9 cellular contexts compared by ENCODE assay signal in the genomic region with DNA sequence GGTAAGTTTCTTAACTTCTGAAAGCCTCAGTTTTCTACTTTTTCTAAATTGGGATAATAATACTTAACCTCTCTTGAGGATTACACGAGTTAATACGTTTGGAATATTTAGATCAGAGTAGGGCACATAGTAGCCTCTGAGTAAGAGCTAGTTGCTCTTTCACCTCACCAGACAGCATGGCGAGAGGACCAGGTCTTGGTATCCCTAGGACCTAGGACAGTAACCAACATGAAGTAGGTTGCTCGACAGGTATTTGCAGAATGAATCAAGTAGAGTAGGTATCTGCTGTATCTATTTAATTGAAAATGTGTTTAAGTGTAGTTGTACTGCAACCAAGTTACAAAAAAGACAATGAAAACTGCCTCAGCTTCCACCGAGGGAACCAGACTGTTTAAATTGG. TPM values are rescaled to one million over a fixed set of nuclear protein-coding genes. Genes with fewer than 3 reads are reported as not detected.
DNase-seq lines count a peak whose midpoint lies in the region; ATAC-seq and TF ChIP-seq lines count a peak whose summit lies in the region.
"Had no signal": no experiment of that assay in that cellular context is flagged by ENCODE, and none has a peak within 500 bp of the region (broad histone marks: within the 10 kb centered on the region; RNA-seq: fewer than 3 reads in every experiment).

No MANE protein-coding gene starts in this region.

- H3K4me3 ChIP-seq in coronary artery (peak overlapping the region; percentile 85), neural cell (ENCODE audit: low read length) (peak overlapping the region; percentile 84)

- peaks cover 31% of the 10 kb centered on the region for H3K4me1 Mint-ChIP-seq in CD14-positive monocyte

- TF ChIP-seq CTCF in CD14-positive monocyte (IDR thresholded peaks at IDR 0.05) (no peak), coronary artery (IDR thresholded peaks at IDR 0.05) (no peak), neural cell (IDR thresholded peaks at IDR 0.05; ENCODE audit: poor library complexity, severe bottlenecking) (no peak), foreskin keratinocyte (conservative IDR thresholded peaks at IDR 0.05) (no peak)

- peaks cover 41 to 44% of the 10 kb centered on the region in 2 donors for H3K36me3 Mint-ChIP-seq in CD14-positive monocyte

- H3K9ac ChIP-seq in neural cell (ENCODE audit: low read length) = peak overlapping the region; percentile 12

- intact Hi-C loops in CD14-positive monocyte (cut with micrococcal nuclease) = loop anchor here in 1 of 2 donors (5.0 kb wide), 1 partner anchor 122 kb away; a partner anchor contains a TSS

- H3K4me2 ChIP-seq in neural cell (ENCODE audit: low read length) = peak overlapping the region; percentile 96

- no peaks in the 10 kb centered on the region for H3F3A ChIP-seq in neural cell (ENCODE audit: insufficient read depth, low read length, poor library complexity, severe bottlenecking)

- H3K9me2 ChIP-seq in neural cell (ENCODE audit: insufficient read depth, low read length) = peaks cover 3% of the 10 kb centered on the region

- H3K27ac ChIP-seq in KOPT-K1 (ENCODE audit: low read depth, low read length, poor library complexity, severe bottlenecking) (peak overlapping the region; percentile 90), coronary artery (peak overlapping the region in 1 of 2 donors; percentile 91), neural cell (ENCODE audit: low read length) (no peak overlapping the region), substantia nigra (ENCODE audit: low read depth, low read length, poor library complexity, severe bottlenecking) (no peak overlapping the region), foreskin keratinocyte (no peak overlapping the region)

- no peak for ATAC-seq in foreskin keratinocyte

- no peak for DNase-seq in CD14-positive monocyte (ENCODE audit: low spot score)
- DNase-seq in coronary artery (ENCODE audit: low spot score) = no peak
- DNase-seq in substantia nigra (lab: John Stamatoyannopoulos, UW) = no peak
- no peak for DNase-seq in NCI-H748 treated with DMSO at 0.1 percent for 48 hours (lab: John Stamatoyannopoulos, UW)
- no peak for DNase-seq in activated gamma-delta T cell treated with Interleukin-2 at 50 U/mL for 16 hours
- no peak for DNase-seq in foreskin keratinocyte

- H3K4me3 Mint-ChIP-seq in CD14-positive monocyte = peak overlapping the region; percentile 94

- H3K36me3 ChIP-seq in KOPT-K1 (ENCODE audit: insufficient read depth, low read length) (peaks cover 46% of the 10 kb centered on the region), neural cell (ENCODE audit: insufficient read depth, low read length) (peaks cover 5% of the 10 kb centered on the region)

- no peaks in the 10 kb centered on the region for H3K4me1 ChIP-seq in foreskin keratinocyte

- H3K9me3 Mint-ChIP-seq in CD14-positive monocyte = peaks cover 0 to 2% (median 0%) of the 10 kb centered on the region in 7 donors

- H3K27ac Mint-ChIP-seq in CD14-positive monocyte = peak overlapping the region in 5 of 7 donors; percentile 61 to 99 (median 97)

- no peaks in the 10 kb centered on the region for H3K27me3 ChIP-seq in neural cell (ENCODE audit: insufficient read depth, low read depth, low read length)
- H3K27me3 ChIP-seq in foreskin keratinocyte = no peaks in the 10 kb centered on the region

- H3K27me3 Mint-ChIP-seq in CD14-positive monocyte (ENCODE audit: low read depth in 3 of 3) = no peaks in the 10 kb centered on the region

- H4K20me1 ChIP-seq in neural cell (ENCODE audit: insufficient read depth) = no peaks in the 10 kb centered on the region

- no peak overlapping the region for H2AFZ ChIP-seq in neural cell (ENCODE audit: low read depth, low read length)

- peaks cover 26% of the 10 kb centered on the region for H3K79me2 ChIP-seq in neural cell (replicated peaks; ENCODE audit: insufficient read depth, low read length)

- no peaks in the 10 kb centered on the region for H3K9me3 ChIP-seq in KOPT-K1 (ENCODE audit: insufficient read depth, low read length, poor library complexity, severe bottlenecking)
- H3K9me3 ChIP-seq in neural cell (ENCODE audit: low read length) = no peaks in the 10 kb centered on the region

- TF ChIP-seq RAD21 in neural cell (conservative IDR thresholded peaks at IDR 0.05) = no peak

- no peak for TF ChIP-seq EP300 in neural cell (conservative IDR thresholded peaks at IDR 0.05; ENCODE audit: poor library complexity, severe bottlenecking)

TF ChIP-seq in neural cell, 6 proteins besides CTCF, POLR2A, EP300 and RAD21:
- TF ChIP-seq POLR2AphosphoS5 (IDR thresholded peaks at IDR 0.05) (no peak), EZH2 (IDR thresholded peaks at IDR 0.05; ENCODE audit: borderline replicate concordance, insufficient read depth, low read length, poor library complexity, severe bottlenecking) (no peak), MXI1 (conservative IDR thresholded peaks at IDR 0.05; ENCODE audit: poor library complexity, severe bottlenecking) (no peak), SMC3 (conservative IDR thresholded peaks at IDR 0.05; ENCODE audit: poor library complexity) (no peak), TAF1 (IDR thresholded peaks at IDR 0.05; ENCODE audit: low read depth) (no peak)
- TF ChIP-seq, protein P1, sequence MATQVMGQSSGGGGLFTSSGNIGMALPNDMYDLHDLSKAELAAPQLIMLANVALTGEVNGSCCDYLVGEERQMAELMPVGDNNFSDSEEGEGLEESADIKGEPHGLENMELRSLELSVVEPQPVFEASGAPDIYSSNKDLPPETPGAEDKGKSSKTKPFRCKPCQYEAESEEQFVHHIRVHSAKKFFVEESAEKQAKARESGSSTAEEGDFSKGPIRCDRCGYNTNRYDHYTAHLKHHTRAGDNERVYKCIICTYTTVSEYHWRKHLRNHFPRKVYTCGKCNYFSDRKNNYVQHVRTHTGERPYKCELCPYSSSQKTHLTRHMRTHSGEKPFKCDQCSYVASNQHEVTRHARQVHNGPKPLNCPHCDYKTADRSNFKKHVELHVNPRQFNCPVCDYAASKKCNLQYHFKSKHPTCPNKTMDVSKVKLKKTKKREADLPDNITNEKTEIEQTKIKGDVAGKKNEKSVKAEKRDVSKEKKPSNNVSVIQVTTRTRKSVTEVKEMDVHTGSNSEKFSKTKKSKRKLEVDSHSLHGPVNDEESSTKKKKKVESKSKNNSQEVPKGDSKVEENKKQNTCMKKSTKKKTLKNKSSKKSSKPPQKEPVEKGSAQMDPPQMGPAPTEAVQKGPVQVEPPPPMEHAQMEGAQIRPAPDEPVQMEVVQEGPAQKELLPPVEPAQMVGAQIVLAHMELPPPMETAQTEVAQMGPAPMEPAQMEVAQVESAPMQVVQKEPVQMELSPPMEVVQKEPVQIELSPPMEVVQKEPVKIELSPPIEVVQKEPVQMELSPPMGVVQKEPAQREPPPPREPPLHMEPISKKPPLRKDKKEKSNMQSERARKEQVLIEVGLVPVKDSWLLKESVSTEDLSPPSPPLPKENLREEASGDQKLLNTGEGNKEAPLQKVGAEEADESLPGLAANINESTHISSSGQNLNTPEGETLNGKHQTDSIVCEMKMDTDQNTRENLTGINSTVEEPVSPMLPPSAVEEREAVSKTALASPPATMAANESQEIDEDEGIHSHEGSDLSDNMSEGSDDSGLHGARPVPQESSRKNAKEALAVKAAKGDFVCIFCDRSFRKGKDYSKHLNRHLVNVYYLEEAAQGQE (IDR thresholded peaks at IDR 0.05; ENCODE audit: borderline replicate concordance) = no peak
TF ChIP-seq in neural cell: peak in this region for 0.

RNA-seq across cellular contexts. Expression of a gene that starts 1.4 kb away (rescaled TPM):
- polyA plus RNA-seq in CD14-positive monocyte (10 to 100 TPM in 1 of 2 donors, 1 to 10 TPM in 1; 7.4 to 10.2 TPM), neural cell (27.3 and 28.9 TPM in 2 replicates), foreskin keratinocyte (9.2 and 11.0 TPM in 2 replicates)
- 62.3 and 64.6 TPM in 2 replicates for polyA minus RNA-seq in neural cell
- total RNA-seq in foreskin keratinocyte = 27.9 and 29.7 TPM in 2 replicates

RNA-seq across cellular contexts. Expression of a gene that starts 46.4 kb away (rescaled TPM):
- not detected for polyA plus RNA-seq in CD14-positive monocyte
- polyA plus RNA-seq in neural cell = not detected in 2 replicates
- not detected in 2 replicates for polyA minus RNA-seq in neural cell
- total RNA-seq in foreskin keratinocyte = not detected in 2 replicates
- not detected in 2 replicates for polyA plus RNA-seq in foreskin keratinocyte
- total RNA-seq: RPMI7951 had no signal
